In the genomic region with DNA sequence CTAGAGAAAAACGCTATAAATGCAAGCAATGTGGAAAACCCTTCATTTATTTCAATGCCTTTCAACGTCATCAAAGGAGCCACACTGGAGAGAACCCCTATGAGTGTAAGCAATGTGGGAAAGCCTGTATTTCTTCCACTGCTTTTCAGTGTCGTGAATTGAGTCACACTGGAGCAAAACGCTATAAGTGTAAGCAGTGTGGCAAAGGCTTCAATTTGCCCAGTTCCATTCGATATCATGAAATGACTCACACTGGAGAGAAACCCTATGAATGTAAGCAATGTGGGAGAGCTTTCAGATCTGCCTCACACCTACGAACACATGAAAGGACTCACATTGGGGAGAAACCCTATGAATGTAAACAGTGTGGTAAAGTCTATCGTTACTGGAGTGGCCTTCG, we compare ENCODE assay signal across 1 cellular context.
TF ChIP-seq lines count a peak whose summit lies in the region.

No MANE protein-coding gene starts in this region.

TF ChIP-seq in WTC11, 78 proteins besides CTCF, POLR2A, EP300 and RAD21 (continued from another document):
- TF ChIP-seq, protein P1, sequence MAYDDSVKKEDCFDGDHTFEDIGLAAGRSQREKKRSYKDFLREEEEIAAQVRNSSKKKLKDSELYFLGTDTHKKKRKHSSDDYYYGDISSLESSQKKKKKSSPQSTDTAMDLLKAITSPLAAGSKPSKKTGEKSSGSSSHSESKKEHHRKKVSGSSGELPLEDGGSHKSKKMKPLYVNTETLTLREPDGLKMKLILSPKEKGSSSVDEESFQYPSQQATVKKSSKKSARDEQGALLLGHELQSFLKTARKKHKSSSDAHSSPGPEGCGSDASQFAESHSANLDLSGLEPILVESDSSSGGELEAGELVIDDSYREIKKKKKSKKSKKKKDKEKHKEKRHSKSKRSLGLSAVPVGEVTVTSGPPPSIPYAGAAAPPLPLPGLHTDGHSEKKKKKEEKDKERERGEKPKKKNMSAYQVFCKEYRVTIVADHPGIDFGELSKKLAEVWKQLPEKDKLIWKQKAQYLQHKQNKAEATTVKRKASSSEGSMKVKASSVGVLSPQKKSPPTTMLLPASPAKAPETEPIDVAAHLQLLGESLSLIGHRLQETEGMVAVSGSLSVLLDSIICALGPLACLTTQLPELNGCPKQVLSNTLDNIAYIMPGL (CRISPR knock-in tag; IDR thresholded peaks at IDR 0.05): no peak
- TF ChIP-seq TP53 (CRISPR knock-in tag; IDR thresholded peaks at IDR 0.05) (no peak), RELA (CRISPR knock-in tag; IDR thresholded peaks at IDR 0.05; ENCODE audit: borderline replicate concordance) (no peak), ZNF317 (CRISPR knock-in tag; IDR thresholded peaks at IDR 0.05; ENCODE audit: borderline replicate concordance, low read depth) (no peak), ZNF219 (CRISPR knock-in tag; IDR thresholded peaks at IDR 0.05; ENCODE audit: borderline replicate concordance) (no peak), CBFB (CRISPR knock-in tag; IDR thresholded peaks at IDR 0.05; ENCODE audit: low read depth) (no peak), NFYB (CRISPR knock-in tag; conservative IDR thresholded peaks at IDR 0.05; ENCODE audit: low read depth) (no peak), FOXK1 (CRISPR knock-in tag; IDR thresholded peaks at IDR 0.05) (no peak)
- TF ChIP-seq, protein P2, sequence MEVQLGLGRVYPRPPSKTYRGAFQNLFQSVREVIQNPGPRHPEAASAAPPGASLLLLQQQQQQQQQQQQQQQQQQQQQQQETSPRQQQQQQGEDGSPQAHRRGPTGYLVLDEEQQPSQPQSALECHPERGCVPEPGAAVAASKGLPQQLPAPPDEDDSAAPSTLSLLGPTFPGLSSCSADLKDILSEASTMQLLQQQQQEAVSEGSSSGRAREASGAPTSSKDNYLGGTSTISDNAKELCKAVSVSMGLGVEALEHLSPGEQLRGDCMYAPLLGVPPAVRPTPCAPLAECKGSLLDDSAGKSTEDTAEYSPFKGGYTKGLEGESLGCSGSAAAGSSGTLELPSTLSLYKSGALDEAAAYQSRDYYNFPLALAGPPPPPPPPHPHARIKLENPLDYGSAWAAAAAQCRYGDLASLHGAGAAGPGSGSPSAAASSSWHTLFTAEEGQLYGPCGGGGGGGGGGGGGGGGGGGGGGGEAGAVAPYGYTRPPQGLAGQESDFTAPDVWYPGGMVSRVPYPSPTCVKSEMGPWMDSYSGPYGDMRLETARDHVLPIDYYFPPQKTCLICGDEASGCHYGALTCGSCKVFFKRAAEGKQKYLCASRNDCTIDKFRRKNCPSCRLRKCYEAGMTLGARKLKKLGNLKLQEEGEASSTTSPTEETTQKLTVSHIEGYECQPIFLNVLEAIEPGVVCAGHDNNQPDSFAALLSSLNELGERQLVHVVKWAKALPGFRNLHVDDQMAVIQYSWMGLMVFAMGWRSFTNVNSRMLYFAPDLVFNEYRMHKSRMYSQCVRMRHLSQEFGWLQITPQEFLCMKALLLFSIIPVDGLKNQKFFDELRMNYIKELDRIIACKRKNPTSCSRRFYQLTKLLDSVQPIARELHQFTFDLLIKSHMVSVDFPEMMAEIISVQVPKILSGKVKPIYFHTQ (CRISPR knock-in tag; IDR thresholded peaks at IDR 0.05): no peak
- TF ChIP-seq, protein P3, sequence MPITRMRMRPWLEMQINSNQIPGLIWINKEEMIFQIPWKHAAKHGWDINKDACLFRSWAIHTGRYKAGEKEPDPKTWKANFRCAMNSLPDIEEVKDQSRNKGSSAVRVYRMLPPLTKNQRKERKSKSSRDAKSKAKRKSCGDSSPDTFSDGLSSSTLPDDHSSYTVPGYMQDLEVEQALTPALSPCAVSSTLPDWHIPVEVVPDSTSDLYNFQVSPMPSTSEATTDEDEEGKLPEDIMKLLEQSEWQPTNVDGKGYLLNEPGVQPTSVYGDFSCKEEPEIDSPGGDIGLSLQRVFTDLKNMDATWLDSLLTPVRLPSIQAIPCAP (CRISPR knock-in tag; IDR thresholded peaks at IDR 0.05): no peak
- TF ChIP-seq, protein P4, sequence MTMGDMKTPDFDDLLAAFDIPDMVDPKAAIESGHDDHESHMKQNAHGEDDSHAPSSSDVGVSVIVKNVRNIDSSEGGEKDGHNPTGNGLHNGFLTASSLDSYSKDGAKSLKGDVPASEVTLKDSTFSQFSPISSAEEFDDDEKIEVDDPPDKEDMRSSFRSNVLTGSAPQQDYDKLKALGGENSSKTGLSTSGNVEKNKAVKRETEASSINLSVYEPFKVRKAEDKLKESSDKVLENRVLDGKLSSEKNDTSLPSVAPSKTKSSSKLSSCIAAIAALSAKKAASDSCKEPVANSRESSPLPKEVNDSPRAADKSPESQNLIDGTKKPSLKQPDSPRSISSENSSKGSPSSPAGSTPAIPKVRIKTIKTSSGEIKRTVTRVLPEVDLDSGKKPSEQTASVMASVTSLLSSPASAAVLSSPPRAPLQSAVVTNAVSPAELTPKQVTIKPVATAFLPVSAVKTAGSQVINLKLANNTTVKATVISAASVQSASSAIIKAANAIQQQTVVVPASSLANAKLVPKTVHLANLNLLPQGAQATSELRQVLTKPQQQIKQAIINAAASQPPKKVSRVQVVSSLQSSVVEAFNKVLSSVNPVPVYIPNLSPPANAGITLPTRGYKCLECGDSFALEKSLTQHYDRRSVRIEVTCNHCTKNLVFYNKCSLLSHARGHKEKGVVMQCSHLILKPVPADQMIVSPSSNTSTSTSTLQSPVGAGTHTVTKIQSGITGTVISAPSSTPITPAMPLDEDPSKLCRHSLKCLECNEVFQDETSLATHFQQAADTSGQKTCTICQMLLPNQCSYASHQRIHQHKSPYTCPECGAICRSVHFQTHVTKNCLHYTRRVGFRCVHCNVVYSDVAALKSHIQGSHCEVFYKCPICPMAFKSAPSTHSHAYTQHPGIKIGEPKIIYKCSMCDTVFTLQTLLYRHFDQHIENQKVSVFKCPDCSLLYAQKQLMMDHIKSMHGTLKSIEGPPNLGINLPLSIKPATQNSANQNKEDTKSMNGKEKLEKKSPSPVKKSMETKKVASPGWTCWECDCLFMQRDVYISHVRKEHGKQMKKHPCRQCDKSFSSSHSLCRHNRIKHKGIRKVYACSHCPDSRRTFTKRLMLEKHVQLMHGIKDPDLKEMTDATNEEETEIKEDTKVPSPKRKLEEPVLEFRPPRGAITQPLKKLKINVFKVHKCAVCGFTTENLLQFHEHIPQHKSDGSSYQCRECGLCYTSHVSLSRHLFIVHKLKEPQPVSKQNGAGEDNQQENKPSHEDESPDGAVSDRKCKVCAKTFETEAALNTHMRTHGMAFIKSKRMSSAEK (CRISPR knock-in tag; IDR thresholded peaks at IDR 0.05; ENCODE audit: borderline replicate concordance): no peak
- TF ChIP-seq, protein P5, sequence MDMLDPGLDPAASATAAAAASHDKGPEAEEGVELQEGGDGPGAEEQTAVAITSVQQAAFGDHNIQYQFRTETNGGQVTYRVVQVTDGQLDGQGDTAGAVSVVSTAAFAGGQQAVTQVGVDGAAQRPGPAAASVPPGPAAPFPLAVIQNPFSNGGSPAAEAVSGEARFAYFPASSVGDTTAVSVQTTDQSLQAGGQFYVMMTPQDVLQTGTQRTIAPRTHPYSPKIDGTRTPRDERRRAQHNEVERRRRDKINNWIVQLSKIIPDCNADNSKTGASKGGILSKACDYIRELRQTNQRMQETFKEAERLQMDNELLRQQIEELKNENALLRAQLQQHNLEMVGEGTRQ (CRISPR knock-in tag; IDR thresholded peaks at IDR 0.05): no peak
- TF ChIP-seq, protein P6, sequence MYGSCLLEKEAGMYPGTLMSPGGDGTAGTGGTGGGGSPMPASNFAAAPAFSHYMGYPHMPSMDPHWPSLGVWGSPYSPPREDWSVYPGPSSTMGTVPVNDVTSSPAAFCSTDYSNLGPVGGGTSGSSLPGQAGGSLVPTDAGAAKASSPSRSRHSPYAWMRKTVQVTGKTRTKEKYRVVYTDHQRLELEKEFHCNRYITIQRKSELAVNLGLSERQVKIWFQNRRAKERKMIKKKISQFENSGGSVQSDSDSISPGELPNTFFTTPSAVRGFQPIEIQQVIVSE (CRISPR knock-in tag; IDR thresholded peaks at IDR 0.05; ENCODE audit: borderline replicate concordance): no peak
- TF ChIP-seq, protein P7, sequence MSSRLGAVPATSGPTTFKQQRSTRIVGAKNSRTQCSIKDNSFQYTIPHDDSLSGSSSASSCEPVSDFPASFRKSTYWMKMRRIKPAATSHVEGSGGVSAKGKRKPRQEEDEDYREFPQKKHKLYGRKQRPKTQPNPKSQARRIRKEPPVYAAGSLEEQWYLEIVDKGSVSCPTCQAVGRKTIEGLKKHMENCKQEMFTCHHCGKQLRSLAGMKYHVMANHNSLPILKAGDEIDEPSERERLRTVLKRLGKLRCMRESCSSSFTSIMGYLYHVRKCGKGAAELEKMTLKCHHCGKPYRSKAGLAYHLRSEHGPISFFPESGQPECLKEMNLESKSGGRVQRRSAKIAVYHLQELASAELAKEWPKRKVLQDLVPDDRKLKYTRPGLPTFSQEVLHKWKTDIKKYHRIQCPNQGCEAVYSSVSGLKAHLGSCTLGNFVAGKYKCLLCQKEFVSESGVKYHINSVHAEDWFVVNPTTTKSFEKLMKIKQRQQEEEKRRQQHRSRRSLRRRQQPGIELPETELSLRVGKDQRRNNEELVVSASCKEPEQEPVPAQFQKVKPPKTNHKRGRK (CRISPR knock-in tag; IDR thresholded peaks at IDR 0.05; ENCODE audit: borderline replicate concordance): no peak
- TF ChIP-seq, protein P8, sequence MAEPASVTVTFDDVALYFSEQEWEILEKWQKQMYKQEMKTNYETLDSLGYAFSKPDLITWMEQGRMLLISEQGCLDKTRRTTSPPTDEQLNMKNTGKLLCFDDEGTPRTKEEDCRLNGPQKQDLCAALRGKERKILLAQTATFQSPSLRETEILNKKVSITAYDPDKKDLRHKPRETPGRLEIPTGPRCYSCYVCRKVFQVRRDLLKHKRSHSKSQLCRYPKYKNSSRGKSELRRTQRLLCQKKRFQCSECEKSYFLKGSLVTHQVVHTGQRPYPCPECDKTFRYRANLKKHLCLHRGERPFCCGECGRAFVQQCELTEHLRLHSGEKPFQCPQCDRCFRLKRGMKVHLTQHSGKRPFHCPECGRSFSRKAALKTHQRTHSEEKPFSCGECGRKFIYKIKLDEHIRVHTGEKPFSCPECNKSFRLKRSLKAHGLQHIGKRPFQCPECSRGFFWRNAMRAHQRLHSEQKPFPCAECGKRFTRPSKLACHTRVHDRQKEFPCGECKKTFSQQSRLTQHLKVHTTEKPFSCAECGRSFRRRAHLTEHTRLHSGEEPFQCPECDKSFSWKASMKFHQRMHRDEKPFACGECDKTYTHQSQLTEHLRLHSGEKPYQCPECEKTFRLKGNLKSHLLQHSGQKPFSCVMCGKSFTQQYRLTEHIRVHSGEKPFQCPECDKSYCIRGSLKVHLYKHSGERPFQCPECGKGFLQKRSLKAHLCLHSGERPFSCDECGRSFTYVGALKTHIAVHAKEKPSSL (CRISPR knock-in tag; conservative IDR thresholded peaks at IDR 0.05): no peak
- TF ChIP-seq, protein P9, sequence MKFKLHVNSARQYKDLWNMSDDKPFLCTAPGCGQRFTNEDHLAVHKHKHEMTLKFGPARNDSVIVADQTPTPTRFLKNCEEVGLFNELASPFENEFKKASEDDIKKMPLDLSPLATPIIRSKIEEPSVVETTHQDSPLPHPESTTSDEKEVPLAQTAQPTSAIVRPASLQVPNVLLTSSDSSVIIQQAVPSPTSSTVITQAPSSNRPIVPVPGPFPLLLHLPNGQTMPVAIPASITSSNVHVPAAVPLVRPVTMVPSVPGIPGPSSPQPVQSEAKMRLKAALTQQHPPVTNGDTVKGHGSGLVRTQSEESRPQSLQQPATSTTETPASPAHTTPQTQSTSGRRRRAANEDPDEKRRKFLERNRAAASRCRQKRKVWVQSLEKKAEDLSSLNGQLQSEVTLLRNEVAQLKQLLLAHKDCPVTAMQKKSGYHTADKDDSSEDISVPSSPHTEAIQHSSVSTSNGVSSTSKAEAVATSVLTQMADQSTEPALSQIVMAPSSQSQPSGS (CRISPR knock-in tag; IDR thresholded peaks at IDR 0.05; ENCODE audit: borderline replicate concordance, low read depth): no peak
